ENCODE assay signal across 1 cellular context in the genomic region with DNA sequence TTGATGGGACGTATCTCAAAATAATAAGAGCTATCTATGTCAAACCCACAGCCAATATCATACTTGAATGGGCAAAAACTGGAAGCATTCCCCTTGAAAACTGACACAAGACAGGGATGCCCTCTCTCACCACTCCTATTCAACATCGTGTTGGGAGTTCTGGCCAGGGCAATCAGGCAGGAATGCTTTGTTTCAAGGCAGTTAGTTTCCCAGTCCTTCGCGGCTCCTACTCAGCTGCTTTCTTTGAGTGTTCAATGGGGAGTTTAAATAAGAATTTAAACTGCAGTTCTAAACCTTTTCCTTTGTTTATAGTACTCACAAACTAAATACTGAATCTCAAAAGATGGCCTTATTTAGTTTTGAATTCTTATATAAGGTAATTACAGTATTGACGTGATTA.
A peak's percentile ranks its signal among the peaks of the same experiment; 100 is the strongest.
TF ChIP-seq lines count a peak whose summit lies in the region.

No MANE protein-coding gene starts in this region.

TF ChIP-seq in H1, 55 proteins besides CTCF, POLR2A, EP300 and RAD21:
- TF ChIP-seq NANOG (IDR thresholded peaks at IDR 0.05; ENCODE audit: insufficient read depth, low read depth, low read length, poor library complexity, severe bottlenecking): peak; percentile 79
- TF ChIP-seq, protein P1, sequence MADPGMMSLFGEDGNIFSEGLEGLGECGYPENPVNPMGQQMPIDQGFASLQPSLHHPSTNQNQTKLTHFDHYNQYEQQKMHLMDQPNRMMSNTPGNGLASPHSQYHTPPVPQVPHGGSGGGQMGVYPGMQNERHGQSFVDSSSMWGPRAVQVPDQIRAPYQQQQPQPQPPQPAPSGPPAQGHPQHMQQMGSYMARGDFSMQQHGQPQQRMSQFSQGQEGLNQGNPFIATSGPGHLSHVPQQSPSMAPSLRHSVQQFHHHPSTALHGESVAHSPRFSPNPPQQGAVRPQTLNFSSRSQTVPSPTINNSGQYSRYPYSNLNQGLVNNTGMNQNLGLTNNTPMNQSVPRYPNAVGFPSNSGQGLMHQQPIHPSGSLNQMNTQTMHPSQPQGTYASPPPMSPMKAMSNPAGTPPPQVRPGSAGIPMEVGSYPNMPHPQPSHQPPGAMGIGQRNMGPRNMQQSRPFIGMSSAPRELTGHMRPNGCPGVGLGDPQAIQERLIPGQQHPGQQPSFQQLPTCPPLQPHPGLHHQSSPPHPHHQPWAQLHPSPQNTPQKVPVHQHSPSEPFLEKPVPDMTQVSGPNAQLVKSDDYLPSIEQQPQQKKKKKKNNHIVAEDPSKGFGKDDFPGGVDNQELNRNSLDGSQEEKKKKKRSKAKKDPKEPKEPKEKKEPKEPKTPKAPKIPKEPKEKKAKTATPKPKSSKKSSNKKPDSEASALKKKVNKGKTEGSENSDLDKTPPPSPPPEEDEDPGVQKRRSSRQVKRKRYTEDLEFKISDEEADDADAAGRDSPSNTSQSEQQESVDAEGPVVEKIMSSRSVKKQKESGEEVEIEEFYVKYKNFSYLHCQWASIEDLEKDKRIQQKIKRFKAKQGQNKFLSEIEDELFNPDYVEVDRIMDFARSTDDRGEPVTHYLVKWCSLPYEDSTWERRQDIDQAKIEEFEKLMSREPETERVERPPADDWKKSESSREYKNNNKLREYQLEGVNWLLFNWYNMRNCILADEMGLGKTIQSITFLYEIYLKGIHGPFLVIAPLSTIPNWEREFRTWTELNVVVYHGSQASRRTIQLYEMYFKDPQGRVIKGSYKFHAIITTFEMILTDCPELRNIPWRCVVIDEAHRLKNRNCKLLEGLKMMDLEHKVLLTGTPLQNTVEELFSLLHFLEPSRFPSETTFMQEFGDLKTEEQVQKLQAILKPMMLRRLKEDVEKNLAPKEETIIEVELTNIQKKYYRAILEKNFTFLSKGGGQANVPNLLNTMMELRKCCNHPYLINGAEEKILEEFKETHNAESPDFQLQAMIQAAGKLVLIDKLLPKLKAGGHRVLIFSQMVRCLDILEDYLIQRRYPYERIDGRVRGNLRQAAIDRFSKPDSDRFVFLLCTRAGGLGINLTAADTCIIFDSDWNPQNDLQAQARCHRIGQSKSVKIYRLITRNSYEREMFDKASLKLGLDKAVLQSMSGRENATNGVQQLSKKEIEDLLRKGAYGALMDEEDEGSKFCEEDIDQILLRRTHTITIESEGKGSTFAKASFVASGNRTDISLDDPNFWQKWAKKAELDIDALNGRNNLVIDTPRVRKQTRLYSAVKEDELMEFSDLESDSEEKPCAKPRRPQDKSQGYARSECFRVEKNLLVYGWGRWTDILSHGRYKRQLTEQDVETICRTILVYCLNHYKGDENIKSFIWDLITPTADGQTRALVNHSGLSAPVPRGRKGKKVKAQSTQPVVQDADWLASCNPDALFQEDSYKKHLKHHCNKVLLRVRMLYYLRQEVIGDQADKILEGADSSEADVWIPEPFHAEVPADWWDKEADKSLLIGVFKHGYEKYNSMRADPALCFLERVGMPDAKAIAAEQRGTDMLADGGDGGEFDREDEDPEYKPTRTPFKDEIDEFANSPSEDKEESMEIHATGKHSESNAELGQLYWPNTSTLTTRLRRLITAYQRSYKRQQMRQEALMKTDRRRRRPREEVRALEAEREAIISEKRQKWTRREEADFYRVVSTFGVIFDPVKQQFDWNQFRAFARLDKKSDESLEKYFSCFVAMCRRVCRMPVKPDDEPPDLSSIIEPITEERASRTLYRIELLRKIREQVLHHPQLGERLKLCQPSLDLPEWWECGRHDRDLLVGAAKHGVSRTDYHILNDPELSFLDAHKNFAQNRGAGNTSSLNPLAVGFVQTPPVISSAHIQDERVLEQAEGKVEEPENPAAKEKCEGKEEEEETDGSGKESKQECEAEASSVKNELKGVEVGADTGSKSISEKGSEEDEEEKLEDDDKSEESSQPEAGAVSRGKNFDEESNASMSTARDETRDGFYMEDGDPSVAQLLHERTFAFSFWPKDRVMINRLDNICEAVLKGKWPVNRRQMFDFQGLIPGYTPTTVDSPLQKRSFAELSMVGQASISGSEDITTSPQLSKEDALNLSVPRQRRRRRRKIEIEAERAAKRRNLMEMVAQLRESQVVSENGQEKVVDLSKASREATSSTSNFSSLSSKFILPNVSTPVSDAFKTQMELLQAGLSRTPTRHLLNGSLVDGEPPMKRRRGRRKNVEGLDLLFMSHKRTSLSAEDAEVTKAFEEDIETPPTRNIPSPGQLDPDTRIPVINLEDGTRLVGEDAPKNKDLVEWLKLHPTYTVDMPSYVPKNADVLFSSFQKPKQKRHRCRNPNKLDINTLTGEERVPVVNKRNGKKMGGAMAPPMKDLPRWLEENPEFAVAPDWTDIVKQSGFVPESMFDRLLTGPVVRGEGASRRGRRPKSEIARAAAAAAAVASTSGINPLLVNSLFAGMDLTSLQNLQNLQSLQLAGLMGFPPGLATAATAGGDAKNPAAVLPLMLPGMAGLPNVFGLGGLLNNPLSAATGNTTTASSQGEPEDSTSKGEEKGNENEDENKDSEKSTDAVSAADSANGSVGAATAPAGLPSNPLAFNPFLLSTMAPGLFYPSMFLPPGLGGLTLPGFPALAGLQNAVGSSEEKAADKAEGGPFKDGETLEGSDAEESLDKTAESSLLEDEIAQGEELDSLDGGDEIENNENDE (IDR thresholded peaks at IDR 0.05; ENCODE audit: insufficient replicate concordance, low read length): peak; percentile 42
TF ChIP-seq in H1: peak in this region for 2; not testable (repeated sequence) for 53.
